18 cellular contexts compared by ENCODE assay signal in the genomic region with DNA sequence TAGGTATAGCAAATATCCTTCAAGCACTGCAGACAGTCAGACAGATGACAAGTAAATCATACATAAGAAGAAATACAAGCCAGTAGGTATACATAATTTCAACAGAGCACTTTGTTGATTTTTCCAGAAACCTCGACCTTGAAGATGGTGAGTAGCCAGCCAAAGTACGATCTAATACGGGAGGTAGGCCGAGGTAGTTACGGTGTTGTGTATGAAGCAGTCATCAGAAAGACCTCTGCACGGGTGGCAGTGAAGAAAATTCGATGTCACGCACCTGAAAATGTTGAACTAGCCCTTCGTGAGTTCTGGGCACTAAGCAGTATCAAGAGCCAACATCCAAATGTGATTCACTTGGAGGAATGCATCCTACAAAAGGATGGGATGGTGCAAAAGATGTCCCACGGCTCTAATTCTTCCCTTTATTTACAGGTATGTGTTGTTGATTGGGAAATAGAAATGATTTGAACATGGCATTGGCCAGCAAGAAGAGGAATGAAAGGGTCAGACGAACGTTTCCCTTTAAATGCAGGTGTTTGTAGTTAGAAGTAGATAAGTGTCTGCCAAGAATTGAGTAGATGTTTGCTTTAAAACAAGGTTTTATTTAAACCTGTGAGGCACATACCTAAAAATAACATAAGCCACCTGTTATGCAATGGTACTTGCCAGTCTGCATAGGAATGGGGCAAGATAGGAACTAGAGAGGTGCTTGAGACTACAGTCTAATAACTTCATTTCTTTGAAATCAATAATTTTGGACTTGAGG. TPM values are rescaled to one million over a fixed set of nuclear protein-coding genes. Genes with fewer than 3 reads are reported as not detected.
DNase-seq lines count a peak whose midpoint lies in the region; ATAC-seq, FAIRE-seq and TF ChIP-seq lines count a peak whose summit lies in the region.
"Had no signal": no experiment of that assay in that cellular context is flagged by ENCODE, and none has a peak within 500 bp of the region (broad histone marks: within the 10 kb centered on the region; RNA-seq: fewer than 3 reads in every experiment).

No MANE protein-coding gene starts in this region.

- H3K9me3 ChIP-seq in Loucy (ENCODE audit: insufficient read depth, low read depth, low read length) (no peaks in the 10 kb centered on the region), small intestine (ENCODE audit: control insufficient read depth, low read depth) (no peaks in the 10 kb centered on the region), WERI-Rb-1 (ENCODE audit: severe bottlenecking) (no peaks in the 10 kb centered on the region)
- H3K9me3 ChIP-seq: A549 had no signal

- no peaks in the 10 kb centered on the region for H3K9me2 ChIP-seq in Loucy (replicated peaks; ENCODE audit: low read depth, low read length)

- peak overlapping the region; percentile 20 to 58 for H3K27ac ChIP-seq in small intestine (ENCODE audit: low read depth in 1 of 2, low read length in 1 of 2)
- H3K27ac ChIP-seq in WERI-Rb-1, result no peak overlapping the region
- H3K27ac ChIP-seq: A549, cardiac muscle cell had no signal

- peak overlapping the region; percentile 42 for H3K4me3 ChIP-seq in Loucy (ENCODE audit: low read length, poor library complexity, severe bottlenecking)
- no peak overlapping the region for H3K4me3 ChIP-seq in small intestine (ENCODE audit: low read depth in 1 of 2, low read length in 2 of 2)
- no peak overlapping the region for H3K4me3 ChIP-seq in WERI-Rb-1 (ENCODE audit: low read depth, low read length)
- H3K4me3 ChIP-seq: A549, cardiac muscle cell had no signal

- intact Hi-C loops in activated CD4-positive, alpha-beta T cell treated with anti-CD3 and anti-CD28 coated beads, Interleukin-2, amount 10 ng/mL, durations not matched to agents 24 days and 14 days (cut with micrococcal nuclease), result loop anchor here (5.0 kb wide), 3 partner anchors 77 to 318 kb away; partner anchors contain the start of gene DHDDS
- intact Hi-C loops in left colon (cut with DNase I, micrococcal nuclease), result no loop called here

- peak overlapping the region; percentile 89 for H3K9ac ChIP-seq in Loucy (ENCODE audit: low read depth, low read length, poor library complexity, severe bottlenecking)

- H3K4me1 ChIP-seq in Loucy (ENCODE audit: insufficient read depth, low read length, poor library complexity, severe bottlenecking) (peaks cover 39% of the 10 kb centered on the region), small intestine (ENCODE audit: control insufficient read depth in 2 of 2, insufficient read depth in 1 of 2, low read depth in 1 of 2, low read length in 1 of 2) (peaks cover 3 to 4% of the 10 kb centered on the region in 2 donors)

- peak overlapping the region; percentile 23 for H3K27ac Mint-ChIP-seq in activated CD4-positive, alpha-beta T cell treated with anti-CD3 and anti-CD28 coated beads, Interleukin-2, amount 10 ng/mL, durations not matched to agents 24 days and 14 days
- H3K27ac Mint-ChIP-seq in activated CD4-positive, alpha-beta T cell treated with anti-CD3 and anti-CD28 coated beads, Interleukin-2, amount 10 ng/mL, durations not matched to agents 7 days and 5 days, result no peak overlapping the region
- H3K27ac Mint-ChIP-seq: activated B cell treated with CpG ODN at 0.5 μM for 24 hours; activated naive CD8-positive, alpha-beta T cell treated with anti-CD3 and anti-CD28 coated beads for 36 hours; stimulated activated naive CD8-positive, alpha-beta T cell treated with anti-CD3 and anti-CD28 coated beads, Interleukin-15, Interleukin-2, amounts not matched to agents 100 ng/mL and 50 ng/mL, for 24 hours had no signal

- H3K27me3 ChIP-seq in Loucy (ENCODE audit: insufficient read depth, low read length, poor library complexity, severe bottlenecking) (no peaks in the 10 kb centered on the region), small intestine (ENCODE audit: control insufficient read depth in 2 of 2, insufficient read depth in 2 of 2, low read length in 2 of 2) (no peaks in the 10 kb centered on the region), WERI-Rb-1 (ENCODE audit: insufficient read depth, low read depth, severe bottlenecking) (no peaks in the 10 kb centered on the region)
- H3K27me3 ChIP-seq: cardiac muscle cell had no signal

- no peaks in the 10 kb centered on the region for H3K27me3 Mint-ChIP-seq in activated CD4-positive, alpha-beta T cell treated with anti-CD3 and anti-CD28 coated beads, Interleukin-2, amount 10 ng/mL, durations not matched to agents 24 days and 14 days
- no peaks in the 10 kb centered on the region for H3K27me3 Mint-ChIP-seq in activated CD4-positive, alpha-beta T cell treated with anti-CD3 and anti-CD28 coated beads, Interleukin-2, amount 10 ng/mL, durations not matched to agents 7 days and 5 days
- H3K27me3 Mint-ChIP-seq: activated B cell treated with CpG ODN at 0.5 μM for 24 hours; activated naive CD8-positive, alpha-beta T cell treated with anti-CD3 and anti-CD28 coated beads for 36 hours; stimulated activated naive CD8-positive, alpha-beta T cell treated with anti-CD3 and anti-CD28 coated beads, Interleukin-15, Interleukin-2, amounts not matched to agents 100 ng/mL and 50 ng/mL, for 24 hours had no signal

- peak overlapping the region; percentile 99 for H3K4me2 ChIP-seq in Loucy (ENCODE audit: low read depth, low read length, poor library complexity, severe bottlenecking)
- H3K4me2 ChIP-seq: A549 had no signal

- CTCF ChIA-PET in activated CD4-positive, alpha-beta T cell treated with anti-CD3 and anti-CD28 coated beads, Interleukin-2, amount 10 ng/mL, durations not matched to agents 7 days and 5 days (lab: Charles Lee), result interaction anchor here (0.8 to 1.3 kb wide), 6 partner anchors 9 to 120 kb away, joined by 3 to 7 read pairs (median 4); partner anchors contain the start of genes CEP85, PAFAH2 and ZNF593

- H3K4me1 Mint-ChIP-seq in activated CD4-positive, alpha-beta T cell treated with anti-CD3 and anti-CD28 coated beads, Interleukin-2, amount 10 ng/mL, durations not matched to agents 24 days and 14 days, result peaks cover 43% of the 10 kb centered on the region
- peaks cover 48% of the 10 kb centered on the region for H3K4me1 Mint-ChIP-seq in activated CD4-positive, alpha-beta T cell treated with anti-CD3 and anti-CD28 coated beads, Interleukin-2, amount 10 ng/mL, durations not matched to agents 7 days and 5 days

- WGBS in small intestine, 3 donors, result 21 to 66% (median 34%) methylated on average over 12 of the region's 12 CpGs

- H3K36me3 ChIP-seq in Loucy (ENCODE audit: insufficient read depth, low read length), result peaks cover 27% of the 10 kb centered on the region; the same call in 1 of the 2 replicates
- peaks cover 0 to 2% of the 10 kb centered on the region in 2 donors for H3K36me3 ChIP-seq in small intestine (ENCODE audit: control insufficient read depth in 2 of 2, insufficient read depth in 2 of 2, low read length in 2 of 2)
- H3K36me3 ChIP-seq in WERI-Rb-1, result peaks cover 63% of the 10 kb centered on the region

- peaks cover 85% of the 10 kb centered on the region for H3K79me2 ChIP-seq in Loucy (ENCODE audit: insufficient read depth, low read length)

- FAIRE-seq in small intestine (lab: Jason Lieb, UNC), result no peak
- FAIRE-seq: A549, G401.6 had no signal

- TF ChIP-seq CTCF in Loucy (conservative IDR thresholded peaks at IDR 0.05; ENCODE audit: low read length), result no peak
- no peak for TF ChIP-seq CTCF in WERI-Rb-1 (IDR thresholded peaks at IDR 0.05; ENCODE audit: low read depth, low read length)

- no peak for DNase-seq in activated CD4-positive, alpha-beta T cell treated with anti-CD3 and anti-CD28 coated beads, Interleukin-2, amount 10 ng/mL, durations not matched to agents 24 days and 14 days
- DNase-seq in activated CD4-positive, alpha-beta T cell treated with anti-CD3 and anti-CD28 coated beads, Interleukin-2, amount 10 ng/mL, durations not matched to agents 7 days and 5 days, result no peak
- DNase-seq in left colon (no peak), small intestine (peak; percentile 34), NCI-H1694 (lab: John Stamatoyannopoulos, UW) (no peak), NCI-H748 treated with DMSO at 0.1 percent for 48 hours (lab: John Stamatoyannopoulos, UW) (no peak), WERI-Rb-1 (no peak)
- DNase-seq: activated B cell treated with CpG ODN at 0.5 μM for 24 hours; activated naive CD8-positive, alpha-beta T cell treated with anti-CD3 and anti-CD28 coated beads for 36 hours; foreskin melanocyte; NCI-H1436 treated with DMSO at 0.1 percent for 48 hours; NCI-H446; PC-3 had no signal

- ATAC-seq in left colon, result peak; percentile 10
- ATAC-seq: A549, PC-3 had no signal

- no peak overlapping the region for H3K4me3 Mint-ChIP-seq in activated CD4-positive, alpha-beta T cell treated with anti-CD3 and anti-CD28 coated beads, Interleukin-2, amount 10 ng/mL, durations not matched to agents 24 days and 14 days
- no peak overlapping the region for H3K4me3 Mint-ChIP-seq in activated CD4-positive, alpha-beta T cell treated with anti-CD3 and anti-CD28 coated beads, Interleukin-2, amount 10 ng/mL, durations not matched to agents 7 days and 5 days
- H3K4me3 Mint-ChIP-seq: activated B cell treated with CpG ODN at 0.5 μM for 24 hours; activated naive CD8-positive, alpha-beta T cell treated with anti-CD3 and anti-CD28 coated beads for 36 hours had no signal

- H4K20me1 ChIP-seq in Loucy (ENCODE audit: insufficient read depth, low read length, poor library complexity, severe bottlenecking), result peaks cover 9% of the 10 kb centered on the region

- no peaks in the 10 kb centered on the region for H3F3A ChIP-seq in Loucy (ENCODE audit: low read depth)

- H3K36me3 Mint-ChIP-seq in activated CD4-positive, alpha-beta T cell treated with anti-CD3 and anti-CD28 coated beads, Interleukin-2, amount 10 ng/mL, durations not matched to agents 24 days and 14 days (ENCODE audit: low read depth), result peaks cover 32% of the 10 kb centered on the region
- H3K36me3 Mint-ChIP-seq in activated CD4-positive, alpha-beta T cell treated with anti-CD3 and anti-CD28 coated beads, Interleukin-2, amount 10 ng/mL, durations not matched to agents 7 days and 5 days (ENCODE audit: low read depth), result peaks cover 29% of the 10 kb centered on the region

- POLR2A ChIA-PET in activated CD4-positive, alpha-beta T cell treated with anti-CD3 and anti-CD28 coated beads, Interleukin-2, amount 10 ng/mL, durations not matched to agents 7 days and 5 days (lab: Charles Lee), result no interaction called here

- H3K9me3 Mint-ChIP-seq in activated CD4-positive, alpha-beta T cell treated with anti-CD3 and anti-CD28 coated beads, Interleukin-2, amount 10 ng/mL, durations not matched to agents 24 days and 14 days, result no peaks in the 10 kb centered on the region
- H3K9me3 Mint-ChIP-seq in activated CD4-positive, alpha-beta T cell treated with anti-CD3 and anti-CD28 coated beads, Interleukin-2, amount 10 ng/mL, durations not matched to agents 7 days and 5 days, result no peaks in the 10 kb centered on the region
- H3K9me3 Mint-ChIP-seq: activated B cell treated with CpG ODN at 0.5 μM for 24 hours; activated naive CD8-positive, alpha-beta T cell treated with anti-CD3 and anti-CD28 coated beads for 36 hours; stimulated activated naive CD8-positive, alpha-beta T cell treated with anti-CD3 and anti-CD28 coated beads, Interleukin-15, Interleukin-2, amounts not matched to agents 100 ng/mL and 50 ng/mL, for 24 hours had no signal

- no peak overlapping the region for H2AFZ ChIP-seq in Loucy (ENCODE audit: low read length)

RNA-seq across cellular contexts. Expression of gene PDIK1L, which starts 2.7 kb away (rescaled TPM):
- 15.8 and 18.7 TPM in 2 replicates for total RNA-seq in activated CD4-positive, alpha-beta T cell treated with anti-CD3 and anti-CD28 coated beads, Interleukin-2, amount 10 ng/mL, durations not matched to agents 24 days and 14 days
- 10 to 100 TPM; 21.0 to 25.8 TPM for total RNA-seq in activated CD4-positive, alpha-beta T cell treated with anti-CD3 and anti-CD28 coated beads, Interleukin-2, amount 10 ng/mL, durations not matched to agents 7 days and 5 days
- 10 to 100 TPM; 15.5 to 15.9 TPM for total RNA-seq in left colon
- polyA plus RNA-seq in small intestine, result 1 to 10 TPM; 3.2 to 5.9 (median 4.7) TPM

RNA-seq across cellular contexts. Expression of gene FAM110D, which starts 44.5 kb away (rescaled TPM):
- total RNA-seq in activated CD4-positive, alpha-beta T cell treated with anti-CD3 and anti-CD28 coated beads, Interleukin-2, amount 10 ng/mL, durations not matched to agents 24 days and 14 days, result 0.07 and 0.09 TPM in 2 replicates
- not detected for total RNA-seq in activated CD4-positive, alpha-beta T cell treated with anti-CD3 and anti-CD28 coated beads, Interleukin-2, amount 10 ng/mL, durations not matched to agents 7 days and 5 days
- total RNA-seq in left colon, result 1 to 10 TPM in 1 of 2 donors, under 1 TPM in 1; 0.85 to 1.0 TPM
- polyA plus RNA-seq in small intestine, result 1 to 10 TPM in 1 of 3 donors, under 1 TPM in 1, not detected in 1; 0.54 to 3.1 TPM
- total RNA-seq: activated B cell treated with CpG ODN at 0.5 μM for 24 hours; activated naive CD8-positive, alpha-beta T cell treated with anti-CD3 and anti-CD28 coated beads for 36 hours; PC-3 had no signal

RNA-seq across cellular contexts. Expression of gene TRIM63, which starts 46.9 kb away (rescaled TPM):
- total RNA-seq in activated CD4-positive, alpha-beta T cell treated with anti-CD3 and anti-CD28 coated beads, Interleukin-2, amount 10 ng/mL, durations not matched to agents 24 days and 14 days, result not detected in 2 replicates
- total RNA-seq in activated CD4-positive, alpha-beta T cell treated with anti-CD3 and anti-CD28 coated beads, Interleukin-2, amount 10 ng/mL, durations not matched to agents 7 days and 5 days, result under 1 TPM; 0.10 TPM
- total RNA-seq in left colon, result under 1 TPM; 0.15 to 0.25 TPM
- 1 to 10 TPM in 2 of 3 donors, under 1 TPM in 1; 0.91 to 4.3 (median 1.3) TPM for polyA plus RNA-seq in small intestine
- total RNA-seq: activated B cell treated with CpG ODN at 0.5 μM for 24 hours; activated naive CD8-positive, alpha-beta T cell treated with anti-CD3 and anti-CD28 coated beads for 36 hours; PC-3 had no signal
- polyA plus RNA-seq: A549 had no signal

RNA-seq across cellular contexts. Expression of gene C1orf232, which starts 54.4 kb away (rescaled TPM):
- total RNA-seq in activated CD4-positive, alpha-beta T cell treated with anti-CD3 and anti-CD28 coated beads, Interleukin-2, amount 10 ng/mL, durations not matched to agents 24 days and 14 days, result not detected in 2 replicates
- total RNA-seq in activated CD4-positive, alpha-beta T cell treated with anti-CD3 and anti-CD28 coated beads, Interleukin-2, amount 10 ng/mL, durations not matched to agents 7 days and 5 days, result not detected
- total RNA-seq in left colon, result not detected
- not detected for polyA plus RNA-seq in small intestine
- total RNA-seq: activated B cell treated with CpG ODN at 0.5 μM for 24 hours; activated naive CD8-positive, alpha-beta T cell treated with anti-CD3 and anti-CD28 coated beads for 36 hours; cardiac muscle cell; PC-3 had no signal
- polyA plus RNA-seq: A549, cardiac muscle cell had no signal

RNA-seq across cellular contexts. Expression of gene ZNF593, which starts 55.4 kb away (rescaled TPM):
- total RNA-seq in activated CD4-positive, alpha-beta T cell treated with anti-CD3 and anti-CD28 coated beads, Interleukin-2, amount 10 ng/mL, durations not matched to agents 24 days and 14 days, result 84.0 and 87.1 TPM in 2 replicates
- 10 to 100 TPM; 27.3 to 28.6 TPM for total RNA-seq in activated CD4-positive, alpha-beta T cell treated with anti-CD3 and anti-CD28 coated beads, Interleukin-2, amount 10 ng/mL, durations not matched to agents 7 days and 5 days
- total RNA-seq in left colon, result 10 to 100 TPM; 17.6 to 21.2 TPM
- 100 to 1,000 TPM in 2 of 3 donors, 10 to 100 TPM in 1; 67.3 to 152 (median 122) TPM for polyA plus RNA-seq in small intestine
